2 cellular contexts compared by ENCODE assay signal in genomic region chr4:118353452-118353851, GRCh38.
TF ChIP-seq lines count a peak whose summit lies in the region.

No MANE protein-coding gene starts in this region.

TF ChIP-seq in GM23338, 12 proteins besides CTCF, POLR2A, EP300 and RAD21:
- TF ChIP-seq REST (IDR thresholded peaks at IDR 0.05; ENCODE audit: unreplicated experiment), result no peak
- no peak for TF ChIP-seq ZNF331 (CRISPR knock-in tag; IDR thresholded peaks at IDR 0.05; ENCODE audit: low read depth)
- no peak for TF ChIP-seq EZH2 (IDR thresholded peaks at IDR 0.05; ENCODE audit: low read depth, unreplicated experiment)
- TF ChIP-seq ETS1 (IDR thresholded peaks at IDR 0.05), result no peak
- TF ChIP-seq STAT1 (IDR thresholded peaks at IDR 0.05; ENCODE audit: unreplicated experiment), result no peak
- no peak for TF ChIP-seq ZNF114 (CRISPR knock-in tag; IDR thresholded peaks at IDR 0.05)
- TF ChIP-seq NANOG (IDR thresholded peaks at IDR 0.05; ENCODE audit: borderline replicate concordance), result no peak
- no peak for TF ChIP-seq POLR2AphosphoS5 (IDR thresholded peaks at IDR 0.05; ENCODE audit: low read depth)
- TF ChIP-seq EZH2phosphoT487 (IDR thresholded peaks at IDR 0.05; ENCODE audit: unreplicated experiment), result no peak
- TF ChIP-seq ZNF462 (CRISPR knock-in tag; IDR thresholded peaks at IDR 0.05), result no peak
- TF ChIP-seq JUNB (IDR thresholded peaks at IDR 0.05; ENCODE audit: unreplicated experiment), result no peak
- no peak for TF ChIP-seq CREB1 (CRISPR knock-in tag; IDR thresholded peaks at IDR 0.05; ENCODE audit: low read depth)
TF ChIP-seq in GM23338: peak in this region for 0.

TF ChIP-seq in SK-N-SH, 30 proteins besides CTCF, POLR2A, EP300 and RAD21 (continued from another document):
- TF ChIP-seq RFX5 (IDR thresholded peaks at IDR 0.05; ENCODE audit: low read length) (no peak), POLR2AphosphoS5 (IDR thresholded peaks at IDR 0.05; ENCODE audit: low read depth, low read length) (no peak), NFIC (IDR thresholded peaks at IDR 0.05; ENCODE audit: borderline replicate concordance) (no peak), TCF12 (IDR thresholded peaks at IDR 0.05) (no peak), SMC3 (IDR thresholded peaks at IDR 0.05; ENCODE audit: low read depth, low read length) (no peak), TAF1 (IDR thresholded peaks at IDR 0.05; ENCODE audit: borderline replicate concordance, low read depth, low read length) (no peak), ZBTB33 (IDR thresholded peaks at IDR 0.05; ENCODE audit: borderline replicate concordance, low read depth) (no peak), SIN3A (IDR thresholded peaks at IDR 0.05; ENCODE audit: borderline replicate concordance, low read depth, low read length) (no peak), FOSL2 (IDR thresholded peaks at IDR 0.05; ENCODE audit: borderline replicate concordance, low read depth) (no peak)
TF ChIP-seq in SK-N-SH: peak in this region for 0.
